Comparison of ENCODE assay signal across 1 cellular context in the genomic region with DNA sequence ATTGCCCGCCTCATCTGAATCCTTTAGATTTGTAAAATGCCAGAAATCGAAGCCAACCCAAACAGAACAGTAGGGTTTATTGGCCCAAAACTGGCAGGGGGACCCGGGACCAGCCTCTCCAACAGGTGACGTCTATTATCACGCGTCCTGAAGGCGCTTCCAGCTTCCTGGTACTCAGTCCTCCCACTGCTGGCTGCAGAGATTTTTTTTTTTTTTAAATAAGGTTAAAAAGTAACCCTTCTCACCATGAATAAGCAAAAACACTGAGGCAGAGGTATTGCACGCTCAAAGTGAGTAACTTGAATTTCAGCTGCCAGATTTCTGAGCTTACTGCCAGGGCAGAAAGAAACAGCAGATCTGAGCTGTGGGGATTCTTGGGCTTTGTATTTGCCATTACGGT.
A peak's percentile ranks its signal among the peaks of the same experiment; 100 is the strongest.
TF ChIP-seq lines count a peak whose summit lies in the region.

No MANE protein-coding gene starts in this region.

TF ChIP-seq in IMR-90, 13 proteins besides CTCF, POLR2A, EP300 and RAD21:
- TF ChIP-seq NFE2L2 (IDR thresholded peaks at IDR 0.05; ENCODE audit: low read depth, low read length) (peak; percentile 57; the same call in 1 of the 2 replicates), MAZ (IDR thresholded peaks at IDR 0.05; ENCODE audit: borderline replicate concordance, low read depth, low read length) (no peak), RFX5 (IDR thresholded peaks at IDR 0.05; ENCODE audit: low read depth, low read length) (no peak), BHLHE40 (IDR thresholded peaks at IDR 0.05; ENCODE audit: low read depth, low read length) (no peak), RCOR1 (IDR thresholded peaks at IDR 0.05; ENCODE audit: insufficient replicate concordance, low read length) (no peak)
- TF ChIP-seq, protein P1, sequence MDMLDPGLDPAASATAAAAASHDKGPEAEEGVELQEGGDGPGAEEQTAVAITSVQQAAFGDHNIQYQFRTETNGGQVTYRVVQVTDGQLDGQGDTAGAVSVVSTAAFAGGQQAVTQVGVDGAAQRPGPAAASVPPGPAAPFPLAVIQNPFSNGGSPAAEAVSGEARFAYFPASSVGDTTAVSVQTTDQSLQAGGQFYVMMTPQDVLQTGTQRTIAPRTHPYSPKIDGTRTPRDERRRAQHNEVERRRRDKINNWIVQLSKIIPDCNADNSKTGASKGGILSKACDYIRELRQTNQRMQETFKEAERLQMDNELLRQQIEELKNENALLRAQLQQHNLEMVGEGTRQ (IDR thresholded peaks at IDR 0.05; ENCODE audit: low read depth, low read length), result no peak
